In the genomic region with DNA sequence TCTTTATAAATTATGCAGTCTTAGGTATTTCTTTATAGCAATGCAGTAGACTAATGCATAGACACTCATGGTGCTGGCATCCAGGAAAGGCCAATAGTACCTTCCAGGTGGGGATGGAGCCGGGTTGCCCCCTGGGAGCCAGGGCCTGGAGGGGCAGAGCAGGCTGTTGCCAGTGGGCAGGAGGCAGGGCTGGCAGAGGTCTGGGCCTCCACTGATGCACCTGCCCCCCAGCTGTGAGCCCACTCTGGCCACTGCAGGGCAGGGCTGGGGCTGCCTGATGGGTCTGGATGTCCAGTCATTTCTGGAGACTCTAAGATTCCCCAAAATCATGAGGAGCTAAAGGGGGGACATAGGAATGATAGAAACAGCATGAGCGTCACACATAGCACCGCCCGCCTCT, we compare ENCODE assay signal across 21 cellular contexts.
DNase-seq lines count a peak whose midpoint lies in the region; ATAC-seq and TF ChIP-seq lines count a peak whose summit lies in the region.
"Had no signal": no experiment of that assay in that cellular context is flagged by ENCODE, and none has a peak within 500 bp of the region (broad histone marks: within the 10 kb centered on the region; RNA-seq: fewer than 3 reads in every experiment).

No MANE protein-coding gene starts in this region.

- peak overlapping the region; percentile 53 for H2BK5ac ChIP-seq in neuronal stem cell (ENCODE audit: low read length)

- H2BK15ac ChIP-seq in neuronal stem cell (ENCODE audit: low read length): no peak overlapping the region

- H3K4me1 ChIP-seq in neuronal stem cell (ENCODE audit: control insufficient read depth in 2 of 2, insufficient read depth in 1 of 2, low read depth in 1 of 2, low read length in 2 of 2) (no peaks in the 10 kb centered on the region), prostate gland (replicated peaks) (no peaks in the 10 kb centered on the region)
- H3K4me1 ChIP-seq: BE2C had no signal

- H2BK12ac ChIP-seq in neuronal stem cell (ENCODE audit: low read length): no peak overlapping the region

- no peak overlapping the region for H3K9ac ChIP-seq in neuronal stem cell (ENCODE audit: low read depth, low read length, poor library complexity)
- H3K9ac ChIP-seq: BLaER1 treated with 17β-estradiol and CSF1 and Interleukin-3, amounts not matched to agents 10 nM and 100 nM had no signal

- no peak overlapping the region for H4K8ac ChIP-seq in neuronal stem cell (ENCODE audit: low read depth, low read length)

- intact Hi-C loops in prostate gland (cut with DNase I): no loop called here

- H3K27ac ChIP-seq in neuronal stem cell (replicated peaks; ENCODE audit: low read length) (no peak overlapping the region), prostate gland (no peak overlapping the region)
- H3K27ac ChIP-seq: BLaER1 treated with 17β-estradiol and CSF1 and Interleukin-3, amounts not matched to agents 10 nM and 100 nM; C4-2B had no signal

- H3K23ac ChIP-seq in neuronal stem cell (ENCODE audit: low read depth, low read length, poor library complexity): no peak overlapping the region

- no peak for ATAC-seq in GM21529 (IDR thresholded peaks at IDR 0.05; ENCODE audit: unreplicated experiment)
- ATAC-seq: GM12878 had no signal

- H3K9me3 ChIP-seq in neuronal stem cell (replicated peaks in 1 of 2; ENCODE audit: control insufficient read depth in 2 of 2, insufficient read depth in 1 of 2, low read depth in 1 of 2, low read length in 2 of 2): peaks cover 7 to 9% of the 10 kb centered on the region in 2 donors
- H3K9me3 ChIP-seq in prostate gland: no peaks in the 10 kb centered on the region
- H3K9me3 ChIP-seq: BE2C had no signal

- no peak overlapping the region for H3K4ac ChIP-seq in neuronal stem cell (ENCODE audit: low read length)

- H3K18ac ChIP-seq in neuronal stem cell (ENCODE audit: low read length): no peak overlapping the region

- DNase-seq in H7 (peak; percentile 40), neuronal stem cell (ENCODE audit: low spot score) (no peak), prostate gland (ENCODE audit: low spot score) (no peak), erythroblast (lab: John Stamatoyannopoulos, UW) (no peak)
- DNase-seq: 8988T; ACHN; BE2C; CD4-positive, alpha-beta T cell; CD8-positive, alpha-beta memory T cell; COR-L47; DMS 273 treated with DMSO at 0.1 percent for 48 hours; DMS153; DMS53; DMS79; DND-41; EL; GDM1 had no signal

- no peak overlapping the region for H4K91ac ChIP-seq in neuronal stem cell (ENCODE audit: low read depth, low read length, poor library complexity)

- H3K14ac ChIP-seq in neuronal stem cell (ENCODE audit: low read length): no peak overlapping the region

- no CpG with 5 or more reads among the region's 4 CpGs for WGBS in neuronal stem cell (ENCODE audit: extremely low coverage in 2 of 2, insufficient read length in 2 of 2, insufficient replicate concordance in 1 of 2), 2 donors
- WGBS in prostate gland: 96% methylated on average over 4 of the region's 4 CpGs

- H3K79me1 ChIP-seq in neuronal stem cell (ENCODE audit: low read depth, low read length): peaks cover 3% of the 10 kb centered on the region

- H3K4me3 ChIP-seq in H7 (ENCODE audit: insufficient read depth, low read depth, low read length): no peak overlapping the region
- no peak overlapping the region for H3K4me3 ChIP-seq in neuronal stem cell (ENCODE audit: low read length in 2 of 2)
- no peak overlapping the region for H3K4me3 ChIP-seq in prostate gland
- H3K4me3 ChIP-seq: BLaER1 treated with 17β-estradiol and CSF1 and Interleukin-3, amounts not matched to agents 10 nM and 100 nM; GM12878 had no signal

- H3K4me2 ChIP-seq in neuronal stem cell (ENCODE audit: insufficient read depth, low read length, poor library complexity, severe bottlenecking): no peak overlapping the region

- H2BK120ac ChIP-seq in neuronal stem cell (ENCODE audit: low read depth, low read length): no peak overlapping the region

- H3K36me3 ChIP-seq in H7 (replicated peaks; ENCODE audit: control insufficient read depth, insufficient read depth, low read length) (no peaks in the 10 kb centered on the region), neuronal stem cell (replicated peaks in 1 of 2; ENCODE audit: control insufficient read depth in 2 of 2, insufficient read depth in 2 of 2, low read length in 2 of 2) (no peaks in the 10 kb centered on the region), prostate gland (no peaks in the 10 kb centered on the region)
- H3K36me3 ChIP-seq: BE2C; BLaER1 treated with 17β-estradiol and CSF1 and Interleukin-3, amounts not matched to agents 10 nM and 100 nM had no signal

- H3K27me3 ChIP-seq in H7 (ENCODE audit: control insufficient read depth, insufficient read depth, low read length) (no peaks in the 10 kb centered on the region), neuronal stem cell (ENCODE audit: control insufficient read depth in 3 of 3, insufficient read depth in 3 of 3, low read depth in 1 of 3, low read length in 3 of 3) (peaks cover 0 to 41% (median 0%) of the 10 kb centered on the region in 3 experiments), prostate gland (replicated peaks; ENCODE audit: insufficient read depth) (peaks cover 18% of the 10 kb centered on the region)

- no peak for TF ChIP-seq CTCF in prostate gland (IDR thresholded peaks at IDR 0.05)

- H2AFZ ChIP-seq in neuronal stem cell (ENCODE audit: low read length): no peak overlapping the region

- TF ChIP-seq POLR2A in prostate gland (IDR thresholded peaks at IDR 0.05): no peak
- TF ChIP-seq POLR2A in erythroblast (IDR thresholded peaks at IDR 0.05; ENCODE audit: low read length): no peak

- H2AK5ac ChIP-seq in neuronal stem cell (ENCODE audit: low read depth, low read length): peak overlapping the region; percentile 70
